In genomic region chr18:51330148-51330547, GRCh38 we compare ENCODE assay signal across 1 cellular context.
TF ChIP-seq lines count a peak whose summit lies in the region.

No MANE protein-coding gene starts in this region.

TF ChIP-seq in SK-N-SH, 30 proteins besides CTCF, POLR2A, EP300 and RAD21 (continued from another document):
- TF ChIP-seq RXRA (IDR thresholded peaks at IDR 0.05; ENCODE audit: borderline replicate concordance, low read depth) (no peak), PBX3 (IDR thresholded peaks at IDR 0.05) (no peak), USF2 (IDR thresholded peaks at IDR 0.05; ENCODE audit: borderline replicate concordance, low read depth, low read length) (no peak), EZH2phosphoT487 (IDR thresholded peaks at IDR 0.05; ENCODE audit: borderline replicate concordance, low read depth) (no peak), RFX5 (IDR thresholded peaks at IDR 0.05; ENCODE audit: low read length) (no peak), JUND (IDR thresholded peaks at IDR 0.05) (no peak), CHD2 (IDR thresholded peaks at IDR 0.05; ENCODE audit: low read length, partially characterized antibody) (no peak), MXI1 (IDR thresholded peaks at IDR 0.05; ENCODE audit: low read depth, low read length) (no peak)
